1 cellular context compared by ENCODE assay signal in genomic region chr6:33508935-33509926, GRCh38.
TF ChIP-seq lines count a peak whose summit lies in the region.

No MANE protein-coding gene starts in this region.

TF ChIP-seq in WTC11, 78 proteins besides CTCF, POLR2A, EP300 and RAD21 (continued from another document):
- TF ChIP-seq ATF2 (CRISPR knock-in tag; IDR thresholded peaks at IDR 0.05; ENCODE audit: borderline replicate concordance, low read depth) (no peak), TEAD1 (CRISPR knock-in tag; IDR thresholded peaks at IDR 0.05) (no peak), ZBTB43 (CRISPR knock-in tag; IDR thresholded peaks at IDR 0.05) (no peak)
